8 cellular contexts compared by ENCODE assay signal in the genomic region with DNA sequence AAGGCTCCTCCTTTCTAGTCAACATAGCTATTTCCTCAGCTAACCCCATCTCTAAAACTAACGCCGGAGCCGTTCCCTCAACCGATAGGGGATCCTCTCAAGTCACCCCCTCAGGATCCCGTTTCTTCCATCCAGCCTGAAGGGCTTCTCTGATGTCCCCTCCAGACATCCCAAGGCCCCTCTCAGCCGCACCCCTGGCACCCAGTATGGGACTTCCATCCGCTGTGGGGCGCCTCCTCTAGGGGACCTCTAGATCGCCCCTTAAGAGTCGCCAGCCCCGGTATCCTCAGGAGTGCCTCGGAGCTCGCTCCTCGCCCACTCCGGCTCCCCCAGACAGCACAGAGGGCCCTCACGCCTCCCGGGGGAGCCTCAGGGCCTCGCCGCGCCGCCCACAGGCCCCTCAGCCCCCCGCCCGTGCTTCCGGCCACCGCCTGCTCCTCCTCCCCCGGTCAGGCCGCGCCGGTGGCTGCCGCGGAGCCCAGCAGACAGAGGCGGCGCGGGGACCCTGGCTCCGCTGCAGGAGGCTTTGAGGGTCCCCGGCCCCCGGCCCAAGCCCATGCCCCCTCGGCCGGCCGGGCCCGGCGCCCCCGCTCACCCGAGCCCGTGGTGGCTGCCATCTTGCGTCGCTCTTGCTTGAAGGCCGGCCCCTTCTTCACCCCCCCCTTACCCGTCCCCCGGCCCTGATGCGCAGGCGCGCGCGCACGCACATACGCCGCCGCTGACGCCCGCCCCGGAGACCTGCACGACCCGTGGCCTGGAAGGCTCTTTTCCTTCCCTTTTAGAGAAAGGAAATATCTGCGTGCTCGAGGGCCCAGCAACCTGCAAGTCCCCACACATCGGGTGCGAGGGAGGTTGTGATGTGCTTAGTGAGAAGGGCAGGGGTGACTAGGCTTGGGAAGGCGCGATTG.
DNase-seq lines count a peak whose midpoint lies in the region; ATAC-seq and FAIRE-seq lines count a peak whose summit lies in the region.

A gene (minus strand): TSS at position 639 of the 908 bp plus-strand sequence. CDS start 22 bp downstream, at position 617.

- H3K4me1 ChIP-seq in effector memory CD4-positive, alpha-beta T cell (ENCODE audit: control insufficient read depth, insufficient read depth, low read length, poor library complexity, severe bottlenecking) = peaks cover 54% of the 10 kb centered on the region

- no peaks in the 10 kb centered on the region for H3K27me3 ChIP-seq in effector memory CD4-positive, alpha-beta T cell (replicated peaks; ENCODE audit: control insufficient read depth, insufficient read depth, low read length, poor library complexity, severe bottlenecking)

- DNase-seq in AML-193 (lab: John Stamatoyannopoulos, UW) = peak; percentile 81 to 85
- DNase-seq in HTR-8/SVneo (ENCODE audit: insufficient read length, low spot score) = peak; percentile 100
- peak; percentile 79 for DNase-seq in NOMO-1 treated with DMSO at 0.1 percent for 48 hours (lab: John Stamatoyannopoulos, UW; ENCODE audit: unreplicated experiment)
- peak; percentile 81 to 83 for DNase-seq in activated CD8-positive, alpha-beta memory T cell treated with anti-CD3 and anti-CD28 coated beads for 4 hours (ENCODE audit: low read depth in 2 of 2)
- DNase-seq in effector memory CD4-positive, alpha-beta T cell = peak; percentile 78 to 81 (median 80)
- peak; percentile 78 for DNase-seq in memory B cell (ENCODE audit: low spot score in 2 of 2)
- DNase-seq in stimulated activated CD8-positive, alpha-beta memory T cell treated with anti-CD3 and anti-CD28 coated beads, Interleukin-12 subunit alpha, Interleukin-12 subunit beta, amount 100 ng/mL, for 1 hour (ENCODE audit: low read depth) = peak; percentile 81

- no peaks in the 10 kb centered on the region for H3K9me3 Mint-ChIP-seq in memory B cell

- peak within 1 kb of the TSS; percentile 98 for H3K4me3 Mint-ChIP-seq in memory B cell

- H3K9me3 ChIP-seq in effector memory CD4-positive, alpha-beta T cell (ENCODE audit: control insufficient read depth, low read length) = no peaks in the 10 kb centered on the region

- peak; percentile 50 for ATAC-seq in GM19324 (IDR thresholded peaks at IDR 0.05; ENCODE audit: low FRiP score, unreplicated experiment)
- ATAC-seq in memory B cell (ENCODE audit: low read depth) = peak; percentile 78

- H3K4me3 ChIP-seq in effector memory CD4-positive, alpha-beta T cell (ENCODE audit: insufficient read depth, low read depth, low read length, poor library complexity, severe bottlenecking) = peak within 1 kb of the TSS; percentile 86

- peak; percentile 93 for FAIRE-seq in HTR-8/SVneo (lab: Jason Lieb, UNC)

- H3K4me1 Mint-ChIP-seq in memory B cell = peaks cover 59% of the 10 kb centered on the region

- H3K36me3 ChIP-seq in effector memory CD4-positive, alpha-beta T cell (ENCODE audit: control insufficient read depth, insufficient read depth, low read length) = no peaks in the 10 kb centered on the region

- peak within 1 kb of the TSS; percentile 92 for H3K27ac ChIP-seq in effector memory CD4-positive, alpha-beta T cell (ENCODE audit: insufficient read depth, low read length, poor library complexity, severe bottlenecking)

- peaks cover 5% of the 10 kb centered on the region for H3K36me3 Mint-ChIP-seq in memory B cell

- H3K27ac Mint-ChIP-seq in memory B cell = peak within 1 kb of the TSS; percentile 87

- H3K27me3 Mint-ChIP-seq in memory B cell = no peaks in the 10 kb centered on the region

Comparison
In these comparisons a context has a peak if more than half of its experiments do, and no peak if none do; other contexts are left out.
1. Peak in every context shown above with its lines: DNase-seq, ATAC-seq, H3K4me3 ChIP-seq and H3K27ac ChIP-seq.